In the genomic region with DNA sequence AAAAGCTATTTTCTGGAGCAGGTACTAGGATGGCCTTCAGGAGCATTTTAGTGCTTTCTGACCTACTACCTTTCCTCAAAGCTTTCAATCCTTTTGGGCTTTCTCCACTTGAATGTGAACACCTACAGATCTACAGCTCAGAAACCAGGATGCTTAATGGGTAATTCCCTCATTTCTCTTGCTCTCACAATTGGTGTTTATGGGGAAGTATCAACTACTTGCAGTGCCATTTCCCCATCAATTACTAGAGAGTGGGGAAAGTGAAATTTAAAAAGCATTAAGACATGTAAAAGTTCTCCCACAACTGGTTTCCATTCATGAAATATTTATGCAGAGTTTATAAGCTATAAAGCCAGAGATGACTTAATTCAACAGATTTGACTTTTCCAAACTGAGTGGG, we compare ENCODE assay signal across 9 cellular contexts. TPM values are rescaled to one million over a fixed set of nuclear protein-coding genes. Genes with fewer than 3 reads are reported as not detected.
DNase-seq lines count a peak whose midpoint lies in the region; ATAC-seq and TF ChIP-seq lines count a peak whose summit lies in the region.
"Had no signal": no experiment of that assay in that cellular context is flagged by ENCODE, and none has a peak within 500 bp of the region (broad histone marks: within the 10 kb centered on the region; RNA-seq: fewer than 3 reads in every experiment).

No MANE protein-coding gene starts in this region.

- no peak overlapping the region for H3K27ac ChIP-seq in duodenal mucosa (ENCODE audit: low read depth, low read length)

- BruUV-seq in Calu3 (replicated peaks; lab: Mats Ljungman, UMichigan), result no TSS peak

- CTCF ChIA-PET in Calu3 (lab: Charles Lee), result no interaction called here

- H3K36me3 ChIP-seq in MG63, result peaks cover 9% of the 10 kb centered on the region
- H3K36me3 ChIP-seq in duodenal mucosa (ENCODE audit: control insufficient read depth in 1 of 2, insufficient read depth in 2 of 2, low read length in 2 of 2), result no peaks in the 10 kb centered on the region
- H3K36me3 ChIP-seq in neuron (ENCODE audit: insufficient read depth, low read length), result peaks cover 8% of the 10 kb centered on the region

- H3K27me3 ChIP-seq in MG63 (no peaks in the 10 kb centered on the region), duodenal mucosa (ENCODE audit: control insufficient read depth in 1 of 2, insufficient read depth in 2 of 2, low read length in 2 of 2) (no peaks in the 10 kb centered on the region), neuron (ENCODE audit: insufficient read depth, low read length) (no peaks in the 10 kb centered on the region)

- peak overlapping the region; percentile 68 for H3K4me3 ChIP-seq in MG63
- H3K4me3 ChIP-seq in duodenal mucosa (ENCODE audit: low read depth in 1 of 2, low read length in 2 of 2), result peak overlapping the region; percentile 85 to 90
- peak overlapping the region; percentile 87 for H3K4me3 ChIP-seq in neuron (ENCODE audit: low read length)

- no peak for TF ChIP-seq CTCF in Calu3 (IDR thresholded peaks at IDR 0.05; ENCODE audit: unreplicated experiment)

- ATAC-seq in HG03354 (IDR thresholded peaks at IDR 0.05; ENCODE audit: poor library complexity, severe bottlenecking, unreplicated experiment), result no peak
- no peak for ATAC-seq in GM18498 (IDR thresholded peaks at IDR 0.05; ENCODE audit: unreplicated experiment)
- ATAC-seq: sciatic nerve had no signal

- H3K27ac Mint-ChIP-seq in Calu3 (ENCODE audit: unreplicated experiment), result no peak overlapping the region

- H3K9me3 Mint-ChIP-seq in Calu3 (ENCODE audit: low read depth, unreplicated experiment), result no peaks in the 10 kb centered on the region

- peak overlapping the region; percentile 92 for H3K4me3 Mint-ChIP-seq in Calu3 (ENCODE audit: low read depth, unreplicated experiment)

- H3K9ac ChIP-seq in duodenal mucosa (ENCODE audit: low read depth in 1 of 2, low read length in 2 of 2), result peak overlapping the region; percentile 86 to 89

- no peak for DNase-seq in Calu3
- DNase-seq in MG63, result no peak
- no peak for DNase-seq in nucleus accumbens (lab: John Stamatoyannopoulos, UW)
- no peak for DNase-seq in glomerular visceral epithelial cell (ENCODE audit: extremely low spot score)

- H3K36me3 Mint-ChIP-seq in Calu3 (ENCODE audit: insufficient read depth, unreplicated experiment), result peaks cover 62% of the 10 kb centered on the region

- peaks cover 15% of the 10 kb centered on the region for H3K4me1 Mint-ChIP-seq in Calu3 (ENCODE audit: low read depth, unreplicated experiment)

- H3K4me1 ChIP-seq in duodenal mucosa (ENCODE audit: control insufficient read depth in 1 of 2, insufficient read depth in 2 of 2, low read length in 2 of 2) (peaks cover 27 to 37% of the 10 kb centered on the region in 2 donors), neuron (ENCODE audit: insufficient read depth, low read length) (peaks cover 20% of the 10 kb centered on the region)

- H2AFZ ChIP-seq in neuron (ENCODE audit: low read depth, low read length), result no peak overlapping the region

- H3K9me3 ChIP-seq in MG63, result no peaks in the 10 kb centered on the region
- no peaks in the 10 kb centered on the region for H3K9me3 ChIP-seq in duodenal mucosa (ENCODE audit: control insufficient read depth in 1 of 2, low read length in 2 of 2)
- no peaks in the 10 kb centered on the region for H3K9me3 ChIP-seq in neuron (ENCODE audit: low read length)

- H3K27me3 Mint-ChIP-seq in Calu3 (ENCODE audit: unreplicated experiment), result no peaks in the 10 kb centered on the region

- intact Hi-C loops in Calu3 (cut with micrococcal nuclease; ENCODE audit: unreplicated experiment), result no loop called here

RNA-seq across cellular contexts. Expression of a gene that starts 2.1 kb away (rescaled TPM):
- 99.0 and 100.0 TPM in 2 replicates for total RNA-seq in Calu3 (2022)
- 34.1 and 45.4 TPM in 2 replicates for total RNA-seq in MG63 (2014; rRNA removed; shearing (Covaris generic); ENCODE audit: low replicate concordance)
